ENCODE assay signal across 8 cellular contexts in the genomic region with DNA sequence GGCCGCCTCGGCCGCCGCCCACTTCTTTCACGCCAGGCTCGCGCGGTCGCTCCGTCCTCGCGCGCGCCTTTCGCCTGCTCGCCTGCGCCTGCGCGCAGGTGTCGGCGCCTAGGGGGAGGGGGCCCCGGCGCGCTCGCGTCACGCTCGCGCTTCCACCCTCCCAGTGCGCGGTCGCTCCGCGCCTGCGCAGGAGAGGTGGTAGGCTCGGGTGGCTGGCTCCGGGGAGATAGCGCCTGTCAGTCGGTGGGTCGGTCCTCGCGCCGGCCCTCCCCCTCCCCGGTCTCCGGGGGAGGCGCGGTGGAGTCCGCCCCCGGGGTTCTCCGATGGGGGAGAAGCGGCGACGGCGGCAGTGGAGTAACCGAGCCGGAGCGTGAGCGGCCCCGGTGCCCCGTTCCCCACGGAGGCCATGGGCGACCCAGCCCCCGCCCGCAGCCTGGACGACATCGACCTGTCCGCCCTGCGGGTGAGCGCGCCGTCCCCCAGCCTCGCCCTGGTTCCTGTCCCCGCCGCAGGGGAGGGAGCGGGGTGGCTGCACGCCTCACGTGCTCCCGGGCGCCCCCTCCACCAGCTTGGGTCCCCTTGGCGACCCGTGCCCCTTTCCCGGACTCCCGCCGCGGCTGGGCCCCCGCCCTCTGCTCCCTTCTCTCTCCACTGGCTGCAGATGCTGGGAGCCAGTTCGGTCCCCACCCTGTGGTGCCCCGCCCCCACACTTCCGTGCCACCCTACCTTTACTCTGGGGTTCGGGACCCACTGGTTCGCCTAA. TPM values are rescaled to one million over a fixed set of nuclear protein-coding genes. Genes with fewer than 3 reads are reported as not detected.
DNase-seq lines count a peak whose midpoint lies in the region; ATAC-seq and TF ChIP-seq lines count a peak whose summit lies in the region.

A gene (plus strand): TSS at position 163 of the 763 bp plus-strand sequence. CDS start 244 bp downstream, at position 407.

- H3K27me3 ChIP-seq in Peyer's patch (no peaks in the 10 kb centered on the region), esophagus squamous epithelium (no peaks in the 10 kb centered on the region)

- TF ChIP-seq EP300 in Ishikawa (IDR thresholded peaks at IDR 0.05; ENCODE audit: borderline replicate concordance): 0 out of 2 replicates have a peak, but pooled peaks have one; percentile 13

- intact Hi-C loops in esophagus squamous epithelium (cut with DNase I): no loop called here

- H3K9me3 ChIP-seq in Peyer's patch (no peaks in the 10 kb centered on the region), esophagus squamous epithelium (no peaks in the 10 kb centered on the region)

- peak within 1 kb of the TSS; percentile 82 to 99 (median 98) for H3K27ac Mint-ChIP-seq in naive B cell
- peak within 1 kb of the TSS; percentile 97 for H3K27ac Mint-ChIP-seq in stimulated activated effector memory CD8-positive, alpha-beta T cell treated with anti-CD3 and anti-CD28 coated beads, Interleukin-12 subunit alpha, Interleukin-12 subunit beta, amount 100 ng/mL, for 72 hours

- WGBS in esophagus squamous epithelium, 2 donors: 1% methylated on average over 17 to 27 of the region's 91 CpGs

- TF ChIP-seq RAD21 in Ishikawa (IDR thresholded peaks at IDR 0.05; ENCODE audit: low read depth): no peak

- peak; percentile 18 for DNase-seq in DMS153 treated with DMSO at 0.1 percent for 48 hours (lab: John Stamatoyannopoulos, UW; ENCODE audit: unreplicated experiment)
- peak; percentile 85 to 95 (median 92) for DNase-seq in Peyer's patch
- DNase-seq in activated T-helper 1 cell treated with Interleukin-2 at 50 U/mL for 16 hours (ENCODE audit: low read depth): peak; percentile 89
- peak; percentile 21 for DNase-seq in esophagus squamous epithelium (lab: John Stamatoyannopoulos, UW)
- DNase-seq in naive B cell: peak; percentile 90
- DNase-seq in stimulated activated effector memory CD8-positive, alpha-beta T cell treated with anti-CD3 and anti-CD28 coated beads, Interleukin-12 subunit alpha, Interleukin-12 subunit beta, amount 100 ng/mL, for 72 hours (ENCODE audit: low spot score in 2 of 2): peak; percentile 82 to 93

- H3K4me3 Mint-ChIP-seq in naive B cell: peak within 1 kb of the TSS; percentile 86 to 97 (median 95)
- H3K4me3 Mint-ChIP-seq in stimulated activated effector memory CD8-positive, alpha-beta T cell treated with anti-CD3 and anti-CD28 coated beads, Interleukin-12 subunit alpha, Interleukin-12 subunit beta, amount 100 ng/mL, for 72 hours: peak within 1 kb of the TSS; percentile 85

- no peaks in the 10 kb centered on the region for H3K27me3 Mint-ChIP-seq in naive B cell

- ATAC-seq in GM21529 (IDR thresholded peaks at IDR 0.05; ENCODE audit: unreplicated experiment) (peak; percentile 81), naive B cell (ENCODE audit: low read depth in 2 of 2) (peak; percentile 87 to 92)
- ATAC-seq in stimulated activated effector memory CD8-positive, alpha-beta T cell treated with anti-CD3 and anti-CD28 coated beads, Interleukin-12 subunit alpha, Interleukin-12 subunit beta, amount 100 ng/mL, for 72 hours: peak; percentile 94

- H3K9me3 Mint-ChIP-seq in naive B cell: no peaks in the 10 kb centered on the region
- H3K9me3 Mint-ChIP-seq in stimulated activated effector memory CD8-positive, alpha-beta T cell treated with anti-CD3 and anti-CD28 coated beads, Interleukin-12 subunit alpha, Interleukin-12 subunit beta, amount 100 ng/mL, for 72 hours: no peaks in the 10 kb centered on the region

- H3K4me1 ChIP-seq in Peyer's patch (peaks cover 4 to 30% (median 10%) of the 10 kb centered on the region in 4 donors), esophagus squamous epithelium (peaks cover 34 to 48% (median 39%) of the 10 kb centered on the region in 3 donors)

- TF ChIP-seq POLR2A in Peyer's patch (IDR thresholded peaks at IDR 0.05) (peak; percentile 88 to 94), esophagus squamous epithelium (IDR thresholded peaks at IDR 0.05) (peak in 3 of 4 donors; percentile 85 to 96 (median 90))

- no peak for TF ChIP-seq CTCF in Peyer's patch (IDR thresholded peaks at IDR 0.05)
- TF ChIP-seq CTCF in esophagus squamous epithelium (IDR thresholded peaks at IDR 0.05): peak in 1 of 6 experiments; percentile 37

- peak within 1 kb of the TSS; percentile 76 to 99 (median 98) for H3K4me3 ChIP-seq in Peyer's patch
- peak within 1 kb of the TSS; percentile 82 to 100 (median 94) for H3K4me3 ChIP-seq in esophagus squamous epithelium

- H3K4me1 Mint-ChIP-seq in naive B cell: peaks cover 26 to 36% (median 32%) of the 10 kb centered on the region in 3 donors
- peaks cover 45% of the 10 kb centered on the region for H3K4me1 Mint-ChIP-seq in stimulated activated effector memory CD8-positive, alpha-beta T cell treated with anti-CD3 and anti-CD28 coated beads, Interleukin-12 subunit alpha, Interleukin-12 subunit beta, amount 100 ng/mL, for 72 hours

- no peaks in the 10 kb centered on the region for H3K36me3 Mint-ChIP-seq in naive B cell
- peaks cover 15% of the 10 kb centered on the region for H3K36me3 Mint-ChIP-seq in stimulated activated effector memory CD8-positive, alpha-beta T cell treated with anti-CD3 and anti-CD28 coated beads, Interleukin-12 subunit alpha, Interleukin-12 subunit beta, amount 100 ng/mL, for 72 hours

- H3K36me3 ChIP-seq in Peyer's patch (peaks cover 0 to 5% (median 0%) of the 10 kb centered on the region in 3 donors), esophagus squamous epithelium (peaks cover 0 to 6% (median 0%) of the 10 kb centered on the region in 3 donors)

- H3K27ac ChIP-seq in Peyer's patch: peak within 1 kb of the TSS; percentile 91 to 98 (median 96)
- peak within 1 kb of the TSS; percentile 92 to 99 (median 97) for H3K27ac ChIP-seq in esophagus squamous epithelium

TF ChIP-seq in Ishikawa, 13 proteins besides CTCF, POLR2A, EP300 and RAD21:
- TF ChIP-seq ZBTB7A (IDR thresholded peaks at IDR 0.05; ENCODE audit: low read depth): no peak; the same call in 1 of the 2 replicates
- TF ChIP-seq TCF12 (IDR thresholded peaks at IDR 0.05; ENCODE audit: low read depth): peak; percentile 44; the same call in 1 of the 2 replicates
- TF ChIP-seq TAF1 (IDR thresholded peaks at IDR 0.05; ENCODE audit: low read depth): 0 out of 2 replicates have a peak, but pooled peaks have one; percentile 67
- TF ChIP-seq CREB1 (IDR thresholded peaks at IDR 0.05; ENCODE audit: low read depth): no peak
- TF ChIP-seq, protein P1, sequence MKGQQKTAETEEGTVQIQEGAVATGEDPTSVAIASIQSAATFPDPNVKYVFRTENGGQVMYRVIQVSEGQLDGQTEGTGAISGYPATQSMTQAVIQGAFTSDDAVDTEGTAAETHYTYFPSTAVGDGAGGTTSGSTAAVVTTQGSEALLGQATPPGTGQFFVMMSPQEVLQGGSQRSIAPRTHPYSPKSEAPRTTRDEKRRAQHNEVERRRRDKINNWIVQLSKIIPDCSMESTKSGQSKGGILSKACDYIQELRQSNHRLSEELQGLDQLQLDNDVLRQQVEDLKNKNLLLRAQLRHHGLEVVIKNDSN (IDR thresholded peaks at IDR 0.05): peak; percentile 35

RNA-seq across cellular contexts. Expression of the gene that starts here (rescaled TPM):
- 100 to 1,000 TPM; 111 to 278 (median 223) TPM for total RNA-seq in Peyer's patch
- total RNA-seq in esophagus squamous epithelium: 100 to 1,000 TPM in 3 of 4 donors, 10 to 100 TPM in 1; 50.1 to 156 (median 117) TPM
- polyA plus RNA-seq in naive B cell (ENCODE audit: low read depth in 6 of 6): 10 to 100 TPM in 1 of 6 donors, 1 to 10 TPM in 5; 1.1 to 13.6 (median 6.6) TPM

Comparison
In these comparisons a context has a peak if more than half of its experiments do, and no peak if none do; other contexts are left out.
1. Peak in every context shown above with its lines: DNase-seq, ATAC-seq, H3K4me3 ChIP-seq and H3K27ac ChIP-seq.
2. DNase-seq: peak in every context shown above with its lines; median percentile 92 in Peyer's patch; 90 in naive B cell; 89 in activated T-helper 1 cell treated with Interleukin-2 at 50 U/mL for 16 hours; 88 in stimulated activated effector memory CD8-positive, alpha-beta T cell treated with anti-CD3 and anti-CD28 coated beads, Interleukin-12 subunit alpha, Interleukin-12 subunit beta, amount 100 ng/mL, for 72 hours; 21 in esophagus squamous epithelium; 18 in DMS153 treated with DMSO at 0.1 percent for 48 hours.